In genomic region chr2:232282486-232282885, GRCh38 we compare ENCODE assay signal across 14 cellular contexts.
A peak's percentile ranks its signal among the peaks of the same experiment; 100 is the strongest.
DNase-seq lines count a peak whose midpoint lies in the region; ATAC-seq and TF ChIP-seq lines count a peak whose summit lies in the region.
"Had no signal": no experiment of that assay in that cellular context is flagged by ENCODE, and none has a peak within 500 bp of the region (broad histone marks: within the 10 kb centered on the region; RNA-seq: fewer than 3 reads in every experiment).

No MANE protein-coding gene starts in this region.

- H3K36me3 Mint-ChIP-seq in CD8-positive, alpha-beta T cell, result peaks cover 35% of the 10 kb centered on the region
- H3K36me3 Mint-ChIP-seq in endodermal cell (ENCODE audit: low read depth), result peaks cover 19% of the 10 kb centered on the region
- peaks cover 11% of the 10 kb centered on the region for H3K36me3 Mint-ChIP-seq in neural crest cell (ENCODE audit: low read depth)

- peak overlapping the region; percentile 27 for H3K27ac Mint-ChIP-seq in CD8-positive, alpha-beta T cell
- H3K27ac Mint-ChIP-seq in endodermal cell, result no peak overlapping the region
- no peak overlapping the region for H3K27ac Mint-ChIP-seq in neural crest cell (ENCODE audit: unreplicated experiment)
- H3K27ac Mint-ChIP-seq: GM23338 had no signal

- WGBS in endodermal cell (ENCODE audit: insufficient coverage in 1 of 2, insufficient read length in 1 of 2), 2 experiments, result 69 to 90% methylated on average over 5 to 7 of the region's 7 CpGs

- peaks cover 54% of the 10 kb centered on the region for H3K4me1 Mint-ChIP-seq in CD8-positive, alpha-beta T cell (ENCODE audit: low read depth)
- no peaks in the 10 kb centered on the region for H3K4me1 Mint-ChIP-seq in endodermal cell
- peaks cover 68% of the 10 kb centered on the region for H3K4me1 Mint-ChIP-seq in neural crest cell
- H3K4me1 Mint-ChIP-seq: GM23338 had no signal

- no peak overlapping the region for H3K4me3 ChIP-seq in CD8-positive, alpha-beta T cell (ENCODE audit: low read depth, low read length)
- H3K4me3 ChIP-seq in endodermal cell (ENCODE audit: low read length), result no peak overlapping the region
- no peak overlapping the region for H3K4me3 ChIP-seq in effector memory CD4-positive, alpha-beta T cell (ENCODE audit: insufficient read depth, low read depth, low read length, poor library complexity, severe bottlenecking)
- H3K4me3 ChIP-seq: GM23338 had no signal

- H3K27ac ChIP-seq in CD8-positive, alpha-beta T cell (ENCODE audit: low read depth, low read length), result no peak overlapping the region
- peak overlapping the region; percentile 77 for H3K27ac ChIP-seq in endodermal cell (ENCODE audit: low read depth, low read length)
- no peak overlapping the region for H3K27ac ChIP-seq in effector memory CD4-positive, alpha-beta T cell (ENCODE audit: insufficient read depth, low read length, poor library complexity, severe bottlenecking)

- CTCF ChIA-PET in CD8-positive, alpha-beta T cell (lab: Charles Lee), result interaction anchor here (0.9 to 3.6 kb wide), 5 partner anchors 9 to 44 kb away, joined by 3 to 19 read pairs (median 5); no protein-coding TSS in a partner anchor

- no peaks in the 10 kb centered on the region for H3K9me3 ChIP-seq in CD8-positive, alpha-beta T cell (ENCODE audit: low read length)
- peaks cover 6% of the 10 kb centered on the region for H3K9me3 ChIP-seq in endodermal cell (ENCODE audit: control insufficient read depth, low read length)
- no peaks in the 10 kb centered on the region for H3K9me3 ChIP-seq in effector memory CD4-positive, alpha-beta T cell (ENCODE audit: control insufficient read depth, low read length)
- H3K9me3 ChIP-seq: Caco-2 had no signal

- no peaks in the 10 kb centered on the region for H3K36me3 ChIP-seq in CD8-positive, alpha-beta T cell (ENCODE audit: insufficient read depth, low read length)
- no peaks in the 10 kb centered on the region for H3K36me3 ChIP-seq in endodermal cell (ENCODE audit: control insufficient read depth, insufficient read depth, low read length)
- H3K36me3 ChIP-seq in effector memory CD4-positive, alpha-beta T cell (ENCODE audit: control insufficient read depth, insufficient read depth, low read length), result peaks cover 4% of the 10 kb centered on the region
- H3K36me3 ChIP-seq: BE2C had no signal

- no peaks in the 10 kb centered on the region for H3K27me3 Mint-ChIP-seq in CD8-positive, alpha-beta T cell (ENCODE audit: low read depth)
- H3K27me3 Mint-ChIP-seq in endodermal cell (ENCODE audit: insufficient read depth), result no peaks in the 10 kb centered on the region
- no peaks in the 10 kb centered on the region for H3K27me3 Mint-ChIP-seq in neural crest cell (ENCODE audit: low read depth)
- H3K27me3 Mint-ChIP-seq: CD4-positive, CD25-positive, alpha-beta regulatory T cell had no signal

- TF ChIP-seq CTCF in CD8-positive, alpha-beta T cell (IDR thresholded peaks at IDR 0.05), result no peak
- no peak for TF ChIP-seq CTCF in endodermal cell (conservative IDR thresholded peaks at IDR 0.05)
- no peak for TF ChIP-seq CTCF in neural crest cell (conservative IDR thresholded peaks at IDR 0.05)

- intact Hi-C loops in CD8-positive, alpha-beta T cell (cut with DNase I, micrococcal nuclease), result loop anchor here in 1 of 2 experiments (5.0 kb wide), 1 partner anchor 35 kb away; no protein-coding TSS in a partner anchor

- DNase-seq in CD8-positive, alpha-beta T cell, result no peak
- DNase-seq in endodermal cell, result no peak
- DNase-seq in neural crest cell (ENCODE audit: low read depth, low spot score), result peak; percentile 34
- DNase-seq in effector memory CD4-positive, alpha-beta T cell, result no peak
- no peak for DNase-seq in activated naive CD4-positive, alpha-beta T cell treated with anti-CD3 and anti-CD28 coated beads, Interleukin-2, amount 50 U/mL, for 16 hours
- no peak for DNase-seq in activated CD4-positive, alpha-beta T cell treated with anti-CD3 and anti-CD28 coated beads for 4 hours
- no peak for DNase-seq in SW480 (ENCODE audit: low spot score)
- DNase-seq: 8988T; BE2C; Caco-2; CD4-positive, CD25-positive, alpha-beta regulatory T cell; GDM1; HCEC 1CT had no signal

- peaks cover 47% of the 10 kb centered on the region for H3K4me1 ChIP-seq in CD8-positive, alpha-beta T cell (ENCODE audit: insufficient read depth, low read length)
- no peaks in the 10 kb centered on the region for H3K4me1 ChIP-seq in endodermal cell (ENCODE audit: control insufficient read depth, insufficient read depth, low read length)
- no peaks in the 10 kb centered on the region for H3K4me1 ChIP-seq in effector memory CD4-positive, alpha-beta T cell (ENCODE audit: control insufficient read depth, insufficient read depth, low read length, poor library complexity, severe bottlenecking)
- H3K4me1 ChIP-seq: Caco-2 had no signal

- H3K9ac ChIP-seq in endodermal cell (ENCODE audit: extremely low read depth, low read length, poor library complexity, severe bottlenecking), result no peak overlapping the region

- ATAC-seq in CD8-positive, alpha-beta T cell, result no peak
- ATAC-seq: GM23338 had no signal

- H3K4me3 Mint-ChIP-seq in CD8-positive, alpha-beta T cell, result no peak overlapping the region
- H3K4me3 Mint-ChIP-seq in endodermal cell (no peak overlapping the region), neural crest cell (peak overlapping the region; percentile 63)
- H3K4me3 Mint-ChIP-seq: GM23338 had no signal

- POLR2A ChIA-PET in CD8-positive, alpha-beta T cell (lab: Charles Lee), result no interaction called here

- no peaks in the 10 kb centered on the region for H3K27me3 ChIP-seq in CD8-positive, alpha-beta T cell (ENCODE audit: insufficient read depth, low read length)
- no peaks in the 10 kb centered on the region for H3K27me3 ChIP-seq in endodermal cell (ENCODE audit: control insufficient read depth, insufficient read depth, low read length, poor library complexity, severe bottlenecking)
- H3K27me3 ChIP-seq in effector memory CD4-positive, alpha-beta T cell (replicated peaks; ENCODE audit: control insufficient read depth, insufficient read depth, low read length, poor library complexity, severe bottlenecking), result no peaks in the 10 kb centered on the region
- H3K27me3 ChIP-seq: BE2C had no signal

- no peaks in the 10 kb centered on the region for H3K9me3 Mint-ChIP-seq in CD8-positive, alpha-beta T cell
- H3K9me3 Mint-ChIP-seq in endodermal cell (peaks cover 6% of the 10 kb centered on the region), neural crest cell (peaks cover 4% of the 10 kb centered on the region)
